1 cellular context compared by ENCODE assay signal in genomic region chr12:64522316-64522715, GRCh38.
TF ChIP-seq lines count a peak whose summit lies in the region.

No MANE protein-coding gene starts in this region.

TF ChIP-seq in K562, 482 proteins besides CTCF, POLR2A, EP300 and RAD21 (continued from another document):
- TF ChIP-seq MGA (IDR thresholded peaks at IDR 0.05) (no peak), DNMT1 (IDR thresholded peaks at IDR 0.05) (no peak), BRD4 (IDR thresholded peaks at IDR 0.05) (no peak), CEBPG (CRISPR knock-in tag; IDR thresholded peaks at IDR 0.05) (no peak), CEBPG (tag; conservative IDR thresholded peaks at IDR 0.05 in 1 of 2, IDR thresholded peaks at IDR 0.05 in 1 of 2) (peak in 1 of 2 experiments; percentile 83; a peak in 2 of 4 replicates), TOE1 (IDR thresholded peaks at IDR 0.05; ENCODE audit: borderline replicate concordance) (no peak), TOE1 (CRISPR knock-in tag; IDR thresholded peaks at IDR 0.05; ENCODE audit: borderline replicate concordance, low read depth) (no peak), CREB1 (IDR thresholded peaks at IDR 0.05) (no peak), CREB1 (CRISPR knock-in tag; IDR thresholded peaks at IDR 0.05) (no peak), GABPB1 (CRISPR knock-in tag; IDR thresholded peaks at IDR 0.05) (no peak), ATF4 (CRISPR knock-in tag; IDR thresholded peaks at IDR 0.05) (no peak), MYC (IDR thresholded peaks at IDR 0.05; ENCODE audit: low read depth, low read length) (no peak), MYC (CRISPR knock-in tag; IDR thresholded peaks at IDR 0.05; ENCODE audit: borderline replicate concordance, low read depth) (no peak), ATF3 (IDR thresholded peaks at IDR 0.05) (peak; percentile 59), ATF3 (CRISPR knock-in tag; conservative IDR thresholded peaks at IDR 0.05) (no peak), CBX1 (IDR thresholded peaks at IDR 0.05; ENCODE audit: low read depth) (no peak), NCOA2 (IDR thresholded peaks at IDR 0.05; ENCODE audit: partially characterized antibody in 2 of 2) (no peak), ARID1B (IDR thresholded peaks at IDR 0.05) (no peak), CGGBP1 (CRISPR knock-in tag; IDR thresholded peaks at IDR 0.05) (no peak), CCNT2 (IDR thresholded peaks at IDR 0.05; ENCODE audit: borderline replicate concordance, extremely low read depth, insufficient read length, low read depth, low read length) (no peak), IFI16 (CRISPR knock-in tag; IDR thresholded peaks at IDR 0.05) (no peak), ZBTB1 (CRISPR knock-in tag; IDR thresholded peaks at IDR 0.05; ENCODE audit: borderline replicate concordance, low read depth) (no peak), LEF1 (IDR thresholded peaks at IDR 0.05) (no peak), XRCC3 (IDR thresholded peaks at IDR 0.05) (no peak), SRF (CRISPR knock-in tag; IDR thresholded peaks at IDR 0.05) (no peak), E2F1 (CRISPR knock-in tag; IDR thresholded peaks at IDR 0.05) (no peak), HES1 (IDR thresholded peaks at IDR 0.05; ENCODE audit: low read depth) (peak; percentile 65; the same call in 1 of the 2 replicates), CREB3L1 (IDR thresholded peaks at IDR 0.05; ENCODE audit: borderline replicate concordance, low read depth) (no peak), ZNF830 (CRISPR knock-in tag; IDR thresholded peaks at IDR 0.05) (no peak), BHLHE40 (IDR thresholded peaks at IDR 0.05; ENCODE audit: low read length) (peak; percentile 89), AFF4 (CRISPR knock-in tag; IDR thresholded peaks at IDR 0.05) (no peak), MAFK (IDR thresholded peaks at IDR 0.05; ENCODE audit: low read length) (no peak), RBM17 (IDR thresholded peaks at IDR 0.05; ENCODE audit: borderline replicate concordance, low read depth, low read length) (no peak), GATAD2A (IDR thresholded peaks at IDR 0.05) (no peak)
